In the genomic region with DNA sequence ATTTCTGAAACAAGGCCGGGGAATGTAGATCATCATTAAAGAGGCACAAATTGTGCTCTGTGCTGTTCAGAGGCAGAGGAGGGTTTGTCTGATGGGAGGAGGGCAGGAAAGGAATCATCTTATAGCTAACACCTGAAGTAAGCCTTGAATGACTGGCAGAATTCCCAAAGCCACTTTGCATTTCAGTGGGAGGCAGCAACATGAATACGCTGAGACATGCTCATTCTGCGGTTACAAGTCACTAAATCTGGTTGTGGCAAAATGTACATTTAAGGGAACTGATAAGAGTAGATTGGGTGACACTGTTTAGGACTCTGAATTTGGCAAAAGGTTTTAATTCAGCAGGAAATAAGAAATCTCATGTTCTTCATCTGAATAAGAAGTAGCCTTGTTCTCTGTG, we compare ENCODE assay signal across 1 cellular context.
TF ChIP-seq lines count a peak whose summit lies in the region.

No MANE protein-coding gene starts in this region.

TF ChIP-seq in HEK293, 187 proteins besides CTCF, POLR2A, EP300 and RAD21 (continued from another document and continues in another):
- TF ChIP-seq, protein P1, sequence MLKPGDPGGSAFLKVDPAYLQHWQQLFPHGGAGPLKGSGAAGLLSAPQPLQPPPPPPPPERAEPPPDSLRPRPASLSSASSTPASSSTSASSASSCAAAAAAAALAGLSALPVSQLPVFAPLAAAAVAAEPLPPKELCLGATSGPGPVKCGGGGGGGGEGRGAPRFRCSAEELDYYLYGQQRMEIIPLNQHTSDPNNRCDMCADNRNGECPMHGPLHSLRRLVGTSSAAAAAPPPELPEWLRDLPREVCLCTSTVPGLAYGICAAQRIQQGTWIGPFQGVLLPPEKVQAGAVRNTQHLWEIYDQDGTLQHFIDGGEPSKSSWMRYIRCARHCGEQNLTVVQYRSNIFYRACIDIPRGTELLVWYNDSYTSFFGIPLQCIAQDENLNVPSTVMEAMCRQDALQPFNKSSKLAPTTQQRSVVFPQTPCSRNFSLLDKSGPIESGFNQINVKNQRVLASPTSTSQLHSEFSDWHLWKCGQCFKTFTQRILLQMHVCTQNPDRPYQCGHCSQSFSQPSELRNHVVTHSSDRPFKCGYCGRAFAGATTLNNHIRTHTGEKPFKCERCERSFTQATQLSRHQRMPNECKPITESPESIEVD (tag by site-specific recombination; IDR thresholded peaks at IDR 0.05) = peak; percentile 84
- TF ChIP-seq ZNF707 (tag by site-specific recombination; IDR thresholded peaks at IDR 0.05) (no peak), ZBTB17 (tag by site-specific recombination; IDR thresholded peaks at IDR 0.05) (no peak), ZNF202 (tag by site-specific recombination; IDR thresholded peaks at IDR 0.05; ENCODE audit: borderline replicate concordance) (no peak), ZBTB20 (tag by site-specific recombination; IDR thresholded peaks at IDR 0.05) (peak; percentile 90), SP7 (tag by site-specific recombination; IDR thresholded peaks at IDR 0.05) (peak; percentile 59; the same call in 1 of the 2 replicates), ZNF394 (tag by site-specific recombination; IDR thresholded peaks at IDR 0.05; ENCODE audit: borderline replicate concordance) (peak; percentile 38; the same call in 1 of the 2 replicates), OSR2 (tag by site-specific recombination; IDR thresholded peaks at IDR 0.05) (peak; percentile 75), ZBTB7A (tag by site-specific recombination; IDR thresholded peaks at IDR 0.05; ENCODE audit: low read depth) (no peak), ZNF155 (tag by site-specific recombination; IDR thresholded peaks at IDR 0.05) (no peak), ZNF600 (tag by site-specific recombination; IDR thresholded peaks at IDR 0.05) (peak; percentile 73), ZNF792 (tag by site-specific recombination; IDR thresholded peaks at IDR 0.05) (0 out of 2 replicates have a peak, but pooled peaks have one; percentile 26), ZNF658 (tag by site-specific recombination; IDR thresholded peaks at IDR 0.05) (no peak), YY1 (tag by site-specific recombination; IDR thresholded peaks at IDR 0.05) (no peak), SETDB1 (IDR thresholded peaks at IDR 0.05; ENCODE audit: insufficient read length, low read length) (no peak), ZNF16 (tag by site-specific recombination; IDR thresholded peaks at IDR 0.05; ENCODE audit: low read depth) (no peak), ZNF10 (tag by site-specific recombination; IDR thresholded peaks at IDR 0.05) (0 out of 2 replicates have a peak, but pooled peaks have one; percentile 61), ZFHX2 (tag by site-specific recombination; conservative IDR thresholded peaks at IDR 0.05) (peak; percentile 51), IKZF3 (tag by site-specific recombination; IDR thresholded peaks at IDR 0.05) (peak; percentile 81), ZNF138 (tag by site-specific recombination; IDR thresholded peaks at IDR 0.05; ENCODE audit: borderline replicate concordance) (no peak), ZNF623 (tag by site-specific recombination; IDR thresholded peaks at IDR 0.05) (no peak), ZFP41 (tag by site-specific recombination; IDR thresholded peaks at IDR 0.05; ENCODE audit: borderline replicate concordance) (no peak), ZNF366 (tag by site-specific recombination; conservative IDR thresholded peaks at IDR 0.05) (peak; percentile 67), SP3 (tag by site-specific recombination; IDR thresholded peaks at IDR 0.05) (0 out of 2 replicates have a peak, but pooled peaks have one; percentile 26), ZEB2 (tag by site-specific recombination; IDR thresholded peaks at IDR 0.05) (peak; percentile 70; the same call in 1 of the 2 replicates), ZBTB8A (tag by site-specific recombination; IDR thresholded peaks at IDR 0.05) (0 out of 2 replicates have a peak, but pooled peaks have one; percentile 32), ZNF548 (tag by site-specific recombination; IDR thresholded peaks at IDR 0.05) (no peak), ZNF133 (tag by site-specific recombination; IDR thresholded peaks at IDR 0.05) (no peak), FEZF1 (tag by site-specific recombination; IDR thresholded peaks at IDR 0.05) (peak; percentile 100), ZNF629 (tag by site-specific recombination; IDR thresholded peaks at IDR 0.05) (peak; percentile 64), ZNF335 (tag by site-specific recombination; conservative IDR thresholded peaks at IDR 0.05) (0 out of 2 replicates have a peak, but pooled peaks have one; percentile 13), ZNF561 (tag by site-specific recombination; IDR thresholded peaks at IDR 0.05; ENCODE audit: borderline replicate concordance) (peak; percentile 91), ZNF701 (tag by site-specific recombination; IDR thresholded peaks at IDR 0.05) (no peak), SCRT1 (tag by site-specific recombination; IDR thresholded peaks at IDR 0.05; ENCODE audit: borderline replicate concordance) (peak; percentile 32; the same call in 1 of the 2 replicates), WT1 (tag by site-specific recombination; IDR thresholded peaks at IDR 0.05) (peak; percentile 50; the same call in 1 of the 2 replicates), ZNF843 (tag by site-specific recombination; IDR thresholded peaks at IDR 0.05) (peak; percentile 92), ZNF514 (tag by site-specific recombination; IDR thresholded peaks at IDR 0.05) (no peak)
- TF ChIP-seq, protein P2, sequence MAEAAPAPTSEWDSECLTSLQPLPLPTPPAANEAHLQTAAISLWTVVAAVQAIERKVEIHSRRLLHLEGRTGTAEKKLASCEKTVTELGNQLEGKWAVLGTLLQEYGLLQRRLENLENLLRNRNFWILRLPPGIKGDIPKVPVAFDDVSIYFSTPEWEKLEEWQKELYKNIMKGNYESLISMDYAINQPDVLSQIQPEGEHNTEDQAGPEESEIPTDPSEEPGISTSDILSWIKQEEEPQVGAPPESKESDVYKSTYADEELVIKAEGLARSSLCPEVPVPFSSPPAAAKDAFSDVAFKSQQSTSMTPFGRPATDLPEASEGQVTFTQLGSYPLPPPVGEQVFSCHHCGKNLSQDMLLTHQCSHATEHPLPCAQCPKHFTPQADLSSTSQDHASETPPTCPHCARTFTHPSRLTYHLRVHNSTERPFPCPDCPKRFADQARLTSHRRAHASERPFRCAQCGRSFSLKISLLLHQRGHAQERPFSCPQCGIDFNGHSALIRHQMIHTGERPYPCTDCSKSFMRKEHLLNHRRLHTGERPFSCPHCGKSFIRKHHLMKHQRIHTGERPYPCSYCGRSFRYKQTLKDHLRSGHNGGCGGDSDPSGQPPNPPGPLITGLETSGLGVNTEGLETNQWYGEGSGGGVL (tag by site-specific recombination; IDR thresholded peaks at IDR 0.05) = peak; percentile 30; the same call in 1 of the 2 replicates
- TF ChIP-seq, protein P3, sequence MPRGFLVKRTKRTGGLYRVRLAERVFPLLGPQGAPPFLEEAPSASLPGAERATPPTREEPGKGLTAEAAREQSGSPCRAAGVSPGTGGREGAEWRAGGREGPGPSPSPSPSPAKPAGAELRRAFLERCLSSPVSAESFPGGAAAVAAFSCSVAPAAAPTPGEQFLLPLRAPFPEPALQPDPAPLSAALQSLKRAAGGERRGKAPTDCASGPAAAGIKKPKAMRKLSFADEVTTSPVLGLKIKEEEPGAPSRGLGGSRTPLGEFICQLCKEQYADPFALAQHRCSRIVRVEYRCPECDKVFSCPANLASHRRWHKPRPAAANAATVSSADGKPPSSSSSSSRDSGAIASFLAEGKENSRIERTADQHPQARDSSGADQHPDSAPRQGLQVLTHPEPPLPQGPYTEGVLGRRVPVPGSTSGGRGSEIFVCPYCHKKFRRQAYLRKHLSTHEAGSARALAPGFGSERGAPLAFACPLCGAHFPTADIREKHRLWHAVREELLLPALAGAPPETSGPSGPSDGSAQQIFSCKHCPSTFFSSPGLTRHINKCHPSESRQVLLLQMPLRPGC (tag by site-specific recombination; IDR thresholded peaks at IDR 0.05) = peak; percentile 71; the same call in 1 of the 2 replicates
- TF ChIP-seq, protein P4, sequence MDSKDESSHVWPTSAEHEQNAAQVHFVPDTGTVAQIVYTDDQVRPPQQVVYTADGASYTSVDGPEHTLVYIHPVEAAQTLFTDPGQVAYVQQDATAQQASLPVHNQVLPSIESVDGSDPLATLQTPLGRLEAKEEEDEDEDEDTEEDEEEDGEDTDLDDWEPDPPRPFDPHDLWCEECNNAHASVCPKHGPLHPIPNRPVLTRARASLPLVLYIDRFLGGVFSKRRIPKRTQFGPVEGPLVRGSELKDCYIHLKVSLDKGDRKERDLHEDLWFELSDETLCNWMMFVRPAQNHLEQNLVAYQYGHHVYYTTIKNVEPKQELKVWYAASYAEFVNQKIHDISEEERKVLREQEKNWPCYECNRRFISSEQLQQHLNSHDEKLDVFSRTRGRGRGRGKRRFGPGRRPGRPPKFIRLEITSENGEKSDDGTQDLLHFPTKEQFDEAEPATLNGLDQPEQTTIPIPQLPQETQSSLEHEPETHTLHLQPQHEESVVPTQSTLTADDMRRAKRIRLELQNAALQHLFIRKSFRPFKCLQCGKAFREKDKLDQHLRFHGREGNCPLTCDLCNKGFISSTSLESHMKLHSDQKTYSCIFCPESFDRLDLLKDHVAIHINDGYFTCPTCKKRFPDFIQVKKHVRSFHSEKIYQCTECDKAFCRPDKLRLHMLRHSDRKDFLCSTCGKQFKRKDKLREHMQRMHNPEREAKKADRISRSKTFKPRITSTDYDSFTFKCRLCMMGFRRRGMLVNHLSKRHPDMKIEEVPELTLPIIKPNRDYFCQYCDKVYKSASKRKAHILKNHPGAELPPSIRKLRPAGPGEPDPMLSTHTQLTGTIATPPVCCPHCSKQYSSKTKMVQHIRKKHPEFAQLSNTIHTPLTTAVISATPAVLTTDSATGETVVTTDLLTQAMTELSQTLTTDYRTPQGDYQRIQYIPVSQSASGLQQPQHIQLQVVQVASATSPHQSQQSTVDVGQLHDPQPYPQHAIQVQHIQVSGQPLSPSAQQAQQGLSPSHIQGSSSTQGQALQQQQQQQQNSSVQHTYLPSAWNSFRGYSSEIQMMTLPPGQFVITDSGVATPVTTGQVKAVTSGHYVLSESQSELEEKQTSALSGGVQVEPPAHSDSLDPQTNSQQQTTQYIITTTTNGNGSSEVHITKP (tag by site-specific recombination; IDR thresholded peaks at IDR 0.05) = peak; percentile 53
- TF ChIP-seq, protein P5, sequence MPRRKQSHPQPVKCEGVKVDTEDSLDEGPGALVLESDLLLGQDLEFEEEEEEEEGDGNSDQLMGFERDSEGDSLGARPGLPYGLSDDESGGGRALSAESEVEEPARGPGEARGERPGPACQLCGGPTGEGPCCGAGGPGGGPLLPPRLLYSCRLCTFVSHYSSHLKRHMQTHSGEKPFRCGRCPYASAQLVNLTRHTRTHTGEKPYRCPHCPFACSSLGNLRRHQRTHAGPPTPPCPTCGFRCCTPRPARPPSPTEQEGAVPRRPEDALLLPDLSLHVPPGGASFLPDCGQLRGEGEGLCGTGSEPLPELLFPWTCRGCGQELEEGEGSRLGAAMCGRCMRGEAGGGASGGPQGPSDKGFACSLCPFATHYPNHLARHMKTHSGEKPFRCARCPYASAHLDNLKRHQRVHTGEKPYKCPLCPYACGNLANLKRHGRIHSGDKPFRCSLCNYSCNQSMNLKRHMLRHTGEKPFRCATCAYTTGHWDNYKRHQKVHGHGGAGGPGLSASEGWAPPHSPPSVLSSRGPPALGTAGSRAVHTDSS (tag by site-specific recombination; IDR thresholded peaks at IDR 0.05) = peak; percentile 20; the same call in 1 of the 2 replicates
- TF ChIP-seq, protein P6, sequence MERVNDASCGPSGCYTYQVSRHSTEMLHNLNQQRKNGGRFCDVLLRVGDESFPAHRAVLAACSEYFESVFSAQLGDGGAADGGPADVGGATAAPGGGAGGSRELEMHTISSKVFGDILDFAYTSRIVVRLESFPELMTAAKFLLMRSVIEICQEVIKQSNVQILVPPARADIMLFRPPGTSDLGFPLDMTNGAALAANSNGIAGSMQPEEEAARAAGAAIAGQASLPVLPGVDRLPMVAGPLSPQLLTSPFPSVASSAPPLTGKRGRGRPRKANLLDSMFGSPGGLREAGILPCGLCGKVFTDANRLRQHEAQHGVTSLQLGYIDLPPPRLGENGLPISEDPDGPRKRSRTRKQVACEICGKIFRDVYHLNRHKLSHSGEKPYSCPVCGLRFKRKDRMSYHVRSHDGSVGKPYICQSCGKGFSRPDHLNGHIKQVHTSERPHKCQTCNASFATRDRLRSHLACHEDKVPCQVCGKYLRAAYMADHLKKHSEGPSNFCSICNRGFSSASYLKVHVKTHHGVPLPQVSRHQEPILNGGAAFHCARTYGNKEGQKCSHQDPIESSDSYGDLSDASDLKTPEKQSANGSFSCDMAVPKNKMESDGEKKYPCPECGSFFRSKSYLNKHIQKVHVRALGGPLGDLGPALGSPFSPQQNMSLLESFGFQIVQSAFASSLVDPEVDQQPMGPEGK (tag by site-specific recombination; IDR thresholded peaks at IDR 0.05) = 0 out of 2 replicates have a peak, but pooled peaks have one; percentile 32
- TF ChIP-seq, protein P7, sequence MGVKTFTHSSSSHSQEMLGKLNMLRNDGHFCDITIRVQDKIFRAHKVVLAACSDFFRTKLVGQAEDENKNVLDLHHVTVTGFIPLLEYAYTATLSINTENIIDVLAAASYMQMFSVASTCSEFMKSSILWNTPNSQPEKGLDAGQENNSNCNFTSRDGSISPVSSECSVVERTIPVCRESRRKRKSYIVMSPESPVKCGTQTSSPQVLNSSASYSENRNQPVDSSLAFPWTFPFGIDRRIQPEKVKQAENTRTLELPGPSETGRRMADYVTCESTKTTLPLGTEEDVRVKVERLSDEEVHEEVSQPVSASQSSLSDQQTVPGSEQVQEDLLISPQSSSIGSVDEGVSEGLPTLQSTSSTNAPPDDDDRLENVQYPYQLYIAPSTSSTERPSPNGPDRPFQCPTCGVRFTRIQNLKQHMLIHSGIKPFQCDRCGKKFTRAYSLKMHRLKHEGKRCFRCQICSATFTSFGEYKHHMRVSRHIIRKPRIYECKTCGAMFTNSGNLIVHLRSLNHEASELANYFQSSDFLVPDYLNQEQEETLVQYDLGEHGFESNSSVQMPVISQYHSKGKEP (tag by site-specific recombination; IDR thresholded peaks at IDR 0.05) = peak; percentile 96
- TF ChIP-seq, protein P8, sequence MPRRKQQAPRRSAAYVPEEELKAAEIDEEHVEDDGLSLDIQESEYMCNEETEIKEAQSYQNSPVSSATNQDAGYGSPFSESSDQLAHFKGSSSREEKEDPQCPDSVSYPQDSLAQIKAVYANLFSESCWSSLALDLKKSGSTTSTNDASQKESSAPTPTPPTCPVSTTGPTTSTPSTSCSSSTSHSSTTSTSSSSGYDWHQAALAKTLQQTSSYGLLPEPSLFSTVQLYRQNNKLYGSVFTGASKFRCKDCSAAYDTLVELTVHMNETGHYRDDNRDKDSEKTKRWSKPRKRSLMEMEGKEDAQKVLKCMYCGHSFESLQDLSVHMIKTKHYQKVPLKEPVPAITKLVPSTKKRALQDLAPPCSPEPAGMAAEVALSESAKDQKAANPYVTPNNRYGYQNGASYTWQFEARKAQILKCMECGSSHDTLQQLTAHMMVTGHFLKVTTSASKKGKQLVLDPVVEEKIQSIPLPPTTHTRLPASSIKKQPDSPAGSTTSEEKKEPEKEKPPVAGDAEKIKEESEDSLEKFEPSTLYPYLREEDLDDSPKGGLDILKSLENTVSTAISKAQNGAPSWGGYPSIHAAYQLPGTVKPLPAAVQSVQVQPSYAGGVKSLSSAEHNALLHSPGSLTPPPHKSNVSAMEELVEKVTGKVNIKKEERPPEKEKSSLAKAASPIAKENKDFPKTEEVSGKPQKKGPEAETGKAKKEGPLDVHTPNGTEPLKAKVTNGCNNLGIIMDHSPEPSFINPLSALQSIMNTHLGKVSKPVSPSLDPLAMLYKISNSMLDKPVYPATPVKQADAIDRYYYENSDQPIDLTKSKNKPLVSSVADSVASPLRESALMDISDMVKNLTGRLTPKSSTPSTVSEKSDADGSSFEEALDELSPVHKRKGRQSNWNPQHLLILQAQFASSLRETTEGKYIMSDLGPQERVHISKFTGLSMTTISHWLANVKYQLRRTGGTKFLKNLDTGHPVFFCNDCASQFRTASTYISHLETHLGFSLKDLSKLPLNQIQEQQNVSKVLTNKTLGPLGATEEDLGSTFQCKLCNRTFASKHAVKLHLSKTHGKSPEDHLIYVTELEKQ (tag by site-specific recombination; IDR thresholded peaks at IDR 0.05; ENCODE audit: borderline replicate concordance) = no peak; the same call in 1 of the 2 replicates
